Comparison of ENCODE assay signal across 13 cellular contexts in genomic region chr10:69232736-69233135, GRCh38. TPM values are rescaled to one million over a fixed set of nuclear protein-coding genes. Genes with fewer than 3 reads are reported as not detected.
DNase-seq lines count a peak whose midpoint lies in the region; ATAC-seq, FAIRE-seq and TF ChIP-seq lines count a peak whose summit lies in the region.
"Had no signal": no experiment of that assay in that cellular context is flagged by ENCODE, and none has a peak within 500 bp of the region (broad histone marks: within the 10 kb centered on the region; RNA-seq: fewer than 3 reads in every experiment).

No MANE protein-coding gene starts in this region.

- H3K27ac ChIP-seq in colonic mucosa = peak overlapping the region; percentile 67
- H3K27ac ChIP-seq in small intestine (ENCODE audit: low read depth in 1 of 2, low read length in 1 of 2) = peak overlapping the region in 1 of 2 donors; percentile 27
- no peak overlapping the region for H3K27ac ChIP-seq in tibial nerve
- no peak overlapping the region for H3K27ac ChIP-seq in substantia nigra (ENCODE audit: low read depth, low read length, poor library complexity, severe bottlenecking)
- H3K27ac ChIP-seq: upper lobe of right lung had no signal

- H3K9me3 ChIP-seq in T-helper 17 cell (ENCODE audit: control insufficient read depth, low read length, poor library complexity, severe bottlenecking) (no peaks in the 10 kb centered on the region), colonic mucosa (no peaks in the 10 kb centered on the region), small intestine (ENCODE audit: control insufficient read depth, low read depth) (no peaks in the 10 kb centered on the region), tibial nerve (no peaks in the 10 kb centered on the region)
- H3K9me3 ChIP-seq: HAP-1, upper lobe of right lung had no signal

- intact Hi-C loops in colonic mucosa (cut with DNase I) = loop anchor here (10.0 kb wide), 3 partner anchors 82 to 402 kb away; partner anchors contain the start of gene FAM241B

- peaks cover 15% of the 10 kb centered on the region for H3K4me1 ChIP-seq in colonic mucosa
- peaks cover 8 to 9% of the 10 kb centered on the region in 2 donors for H3K4me1 ChIP-seq in small intestine (ENCODE audit: control insufficient read depth in 2 of 2, insufficient read depth in 1 of 2, low read depth in 1 of 2, low read length in 1 of 2)
- H3K4me1 ChIP-seq in tibial nerve = peaks cover 0 to 12% (median 6%) of the 10 kb centered on the region in 4 donors

- H3K4me3 Mint-ChIP-seq in activated T-cell treated with anti-CD3 and anti-CD28 coated beads, Interleukin-2, amount 50 U/mL, for 72 hours = peak overlapping the region; percentile 29 to 70
- peak overlapping the region; percentile 90 for H3K4me3 Mint-ChIP-seq in T-helper 17 cell

- H3K4me3 ChIP-seq in colonic mucosa (peak overlapping the region; percentile 3), small intestine (ENCODE audit: low read depth in 1 of 2, low read length in 2 of 2) (no peak overlapping the region), tibial nerve (no peak overlapping the region)
- H3K4me3 ChIP-seq: HAP-1, upper lobe of right lung had no signal

- peaks cover 55% of the 10 kb centered on the region for H3K4me1 Mint-ChIP-seq in activated T-cell treated with anti-CD3 and anti-CD28 coated beads, Interleukin-2, amount 50 U/mL, for 72 hours (ENCODE audit: low read depth)
- peaks cover 48% of the 10 kb centered on the region for H3K4me1 Mint-ChIP-seq in T-helper 17 cell

- peak in 1 of 2 donors; percentile 14 for DNase-seq in activated T-cell treated with anti-CD3 and anti-CD28 coated beads, Interleukin-2, amount 50 U/mL, for 72 hours
- DNase-seq in activated T-cell treated with anti-CD3 and anti-CD28 coated beads for 4 hours (no peak), T-helper 17 cell (peak in 2 of 3 donors; percentile 29 to 36), colonic mucosa (peak; percentile 76), small intestine (peak; percentile 82), tibial nerve (ENCODE audit: low spot score in 2 of 2) (no peak), substantia nigra (lab: John Stamatoyannopoulos, UW) (no peak)
- DNase-seq: activated CD8-positive, alpha-beta memory T cell treated with anti-CD3 and anti-CD28 coated beads for 24 hours; NCI-H1694; retina; upper lobe of right lung had no signal

- FAIRE-seq in small intestine (lab: Jason Lieb, UNC) = no peak

- WGBS in small intestine, 3 donors = 34 to 68% (median 47%) methylated on average over 13 of the region's 13 CpGs
- WGBS in tibial nerve, 2 donors = 84 to 92% methylated on average over 13 of the region's 13 CpGs

- H3K9ac ChIP-seq in colonic mucosa (ENCODE audit: low read depth in 2 of 2, low read length in 2 of 2) = peak overlapping the region in 1 of 2 donors; percentile 67

- H3K27me3 ChIP-seq in colonic mucosa (no peaks in the 10 kb centered on the region), small intestine (ENCODE audit: control insufficient read depth in 2 of 2, insufficient read depth in 2 of 2, low read length in 2 of 2) (no peaks in the 10 kb centered on the region), tibial nerve (no peaks in the 10 kb centered on the region)
- H3K27me3 ChIP-seq: upper lobe of right lung had no signal

- no peak for ATAC-seq in activated T-cell treated with anti-CD3 and anti-CD28 coated beads, Interleukin-2, amount 50 U/mL, for 72 hours (replicated peaks in 1 of 2)
- peak; percentile 74 for ATAC-seq in T-helper 17 cell
- no peak for ATAC-seq in HG02884 (IDR thresholded peaks at IDR 0.05; ENCODE audit: unreplicated experiment)

- H3K27ac Mint-ChIP-seq in activated T-cell treated with anti-CD3 and anti-CD28 coated beads, Interleukin-2, amount 50 U/mL, for 72 hours = no peak overlapping the region
- H3K27ac Mint-ChIP-seq in T-helper 17 cell = peak overlapping the region; percentile 93

- H3K36me3 ChIP-seq in colonic mucosa = no peaks in the 10 kb centered on the region
- peaks cover 2 to 15% of the 10 kb centered on the region in 2 donors for H3K36me3 ChIP-seq in small intestine (ENCODE audit: control insufficient read depth in 2 of 2, insufficient read depth in 2 of 2, low read length in 2 of 2)
- no peaks in the 10 kb centered on the region for H3K36me3 ChIP-seq in tibial nerve
- H3K36me3 ChIP-seq: HAP-1, upper lobe of right lung had no signal

- TF ChIP-seq CTCF in colonic mucosa (IDR thresholded peaks at IDR 0.05) = no peak
- no peak for TF ChIP-seq CTCF in tibial nerve (IDR thresholded peaks at IDR 0.05)

- peaks cover 9% of the 10 kb centered on the region for H3K27me3 Mint-ChIP-seq in activated T-cell treated with anti-CD3 and anti-CD28 coated beads, Interleukin-2, amount 50 U/mL, for 72 hours (ENCODE audit: low read depth)
- H3K27me3 Mint-ChIP-seq in T-helper 17 cell = no peaks in the 10 kb centered on the region

- TF ChIP-seq EP300 in tibial nerve (IDR thresholded peaks at IDR 0.05) = no peak

- TF ChIP-seq POLR2A in tibial nerve (IDR thresholded peaks at IDR 0.05) = no peak

- H3K9me3 Mint-ChIP-seq in activated T-cell treated with anti-CD3 and anti-CD28 coated beads, Interleukin-2, amount 50 U/mL, for 72 hours = no peaks in the 10 kb centered on the region

- H3K36me3 Mint-ChIP-seq in activated T-cell treated with anti-CD3 and anti-CD28 coated beads, Interleukin-2, amount 50 U/mL, for 72 hours (ENCODE audit: insufficient read depth in 2 of 2) = no peaks in the 10 kb centered on the region
- H3K36me3 Mint-ChIP-seq in T-helper 17 cell (ENCODE audit: low read depth) = no peaks in the 10 kb centered on the region

RNA-seq across cellular contexts. Expression of gene HKDC1, which starts 12.6 kb away (rescaled TPM):
- 1 to 10 TPM in 1 of 2 donors, under 1 TPM in 1; 0.62 to 1.6 TPM for total RNA-seq in activated T-cell treated with anti-CD3 and anti-CD28 coated beads, Interleukin-2, amount 50 U/mL, for 72 hours
- total RNA-seq in T-helper 17 cell (1 to 10 TPM; 1.7 to 8.2 TPM), colonic mucosa (10 to 100 TPM; 14.7 to 19.0 TPM), tibial nerve (10 to 100 TPM in 1 of 4 donors, 1 to 10 TPM in 3; 4.8 to 11.1 (median 5.5) TPM)
- 100 to 1,000 TPM in 1 of 3 donors, 10 to 100 TPM in 2; 45.7 to 119 (median 72.2) TPM for polyA plus RNA-seq in small intestine

RNA-seq across cellular contexts. Expression of gene HK1, which starts 45.6 kb away (rescaled TPM):
- 100 to 1,000 TPM; 143 to 149 TPM for total RNA-seq in activated T-cell treated with anti-CD3 and anti-CD28 coated beads, Interleukin-2, amount 50 U/mL, for 72 hours
- total RNA-seq in T-helper 17 cell (100 to 1,000 TPM in 1 of 2 donors, 10 to 100 TPM in 1; 91.0 to 104 TPM), colonic mucosa (10 to 100 TPM; 73.3 to 83.3 TPM), tibial nerve (10 to 100 TPM; 27.3 to 54.0 (median 30.1) TPM)
- 10 to 100 TPM in 1 of 3 donors, 1 to 10 TPM in 2; 3.8 to 21.8 (median 10.0) TPM for polyA plus RNA-seq in small intestine

RNA-seq across cellular contexts. Expression of gene SUPV3L1, which starts 52.7 kb away (rescaled TPM):
- total RNA-seq in activated T-cell treated with anti-CD3 and anti-CD28 coated beads, Interleukin-2, amount 50 U/mL, for 72 hours = 10 to 100 TPM; 65.2 to 67.5 TPM
- 10 to 100 TPM; 42.2 to 64.1 TPM for total RNA-seq in T-helper 17 cell
- 10 to 100 TPM; 26.8 to 35.3 TPM for total RNA-seq in colonic mucosa
- 10 to 100 TPM; 33.8 to 46.5 (median 38.4) TPM for polyA plus RNA-seq in small intestine
- total RNA-seq in tibial nerve = 10 to 100 TPM; 23.4 to 53.7 (median 34.9) TPM

Comparison
In these comparisons a context has a peak if more than half of its experiments do, and no peak if none do; other contexts are left out.
1. DNase-seq: peak in T-helper 17 cell (2 of 3), colonic mucosa (single experiment) and small intestine (single experiment); none in activated T-cell treated with anti-CD3 and anti-CD28 coated beads for 4 hours (single experiment), tibial nerve (0 of 2) and substantia nigra (0 of 49).